Comparison of ENCODE assay signal across 1 cellular context in genomic region chr4:52996261-52997131, GRCh38.
TF ChIP-seq lines count a peak whose summit lies in the region.

No MANE protein-coding gene starts in this region.

TF ChIP-seq in IMR-90, 13 proteins besides CTCF, POLR2A, EP300 and RAD21 (continued from another document):
- TF ChIP-seq RFX5 (IDR thresholded peaks at IDR 0.05; ENCODE audit: low read depth, low read length): no peak
- no peak for TF ChIP-seq ELK1 (IDR thresholded peaks at IDR 0.05; ENCODE audit: borderline replicate concordance, low read depth, low read length)
- TF ChIP-seq NFE2L2 (IDR thresholded peaks at IDR 0.05; ENCODE audit: low read depth, low read length): no peak
- no peak for TF ChIP-seq CHD1 (IDR thresholded peaks at IDR 0.05; ENCODE audit: low read depth, low read length)
- no peak for TF ChIP-seq USF2 (IDR thresholded peaks at IDR 0.05; ENCODE audit: low read depth, low read length)
